Comparison of ENCODE assay signal across 30 cellular contexts in the genomic region with DNA sequence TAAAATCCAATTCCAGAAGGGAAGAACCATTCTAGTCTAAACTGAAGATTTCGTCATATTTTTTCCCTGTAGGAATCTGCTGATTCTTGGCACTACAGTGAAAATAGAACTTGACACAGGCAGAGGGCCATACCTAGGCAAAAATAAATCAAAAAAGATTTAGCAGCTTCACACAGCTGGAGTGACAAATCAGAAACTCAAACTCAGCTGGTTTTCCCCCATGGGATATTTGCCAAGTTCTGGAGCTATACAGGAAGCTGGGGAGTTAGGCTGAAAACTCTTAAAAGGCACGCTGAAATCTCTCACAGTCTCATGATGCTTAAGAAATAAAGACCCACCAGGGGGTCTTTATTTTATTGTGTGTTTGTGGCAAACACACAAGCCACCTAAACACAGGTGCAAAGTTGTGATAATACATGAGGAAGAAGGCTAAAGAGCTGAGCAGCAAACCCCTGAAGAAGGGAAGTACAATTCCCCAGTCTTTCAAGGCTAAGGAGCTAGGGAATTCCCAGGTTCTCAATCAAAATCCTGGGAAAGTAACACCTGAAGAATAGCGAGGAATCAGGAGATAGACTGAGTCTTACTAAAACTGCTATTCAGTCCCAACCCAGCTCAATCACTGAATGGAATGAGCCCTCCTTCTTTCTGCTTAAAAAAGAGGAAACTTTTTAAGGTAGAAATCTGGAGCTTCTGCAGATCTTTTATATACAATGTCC. TPM values are rescaled to one million over a fixed set of nuclear protein-coding genes. Genes with fewer than 3 reads are reported as not detected.
DNase-seq lines count a peak whose midpoint lies in the region; ATAC-seq, FAIRE-seq and TF ChIP-seq lines count a peak whose summit lies in the region.
"Had no signal": no experiment of that assay in that cellular context is flagged by ENCODE, and none has a peak within 500 bp of the region (broad histone marks: within the 10 kb centered on the region; RNA-seq: fewer than 3 reads in every experiment).

No MANE protein-coding gene starts in this region.

- FAIRE-seq in pancreas (lab: Jason Lieb, UNC), result no peak

- TF ChIP-seq CTCF in GM23338 (conservative IDR thresholded peaks at IDR 0.05; ENCODE audit: low read depth in 2 of 2) (no peak), fibroblast of mammary gland (conservative IDR thresholded peaks at IDR 0.05; ENCODE audit: control insufficient read depth, insufficient read depth, low read depth, low read length) (no peak), pancreas (IDR thresholded peaks at IDR 0.05) (no peak), Peyer's patch (IDR thresholded peaks at IDR 0.05) (no peak)

- H3K9me3 ChIP-seq in pancreas (no peaks in the 10 kb centered on the region), Peyer's patch (no peaks in the 10 kb centered on the region)
- H3K9me3 ChIP-seq: BE2C, esophagus squamous epithelium, heart left ventricle, mucosa of descending colon, spleen, upper lobe of right lung had no signal

- H3K27me3 Mint-ChIP-seq in GM23338 (ENCODE audit: insufficient read depth, low read depth, poor library complexity), result no peaks in the 10 kb centered on the region
- H3K27me3 Mint-ChIP-seq: activated CD4-positive, alpha-beta memory T cell treated with anti-CD3 and anti-CD28 coated beads for 36 hours; central memory CD8-positive, alpha-beta T cell had no signal

- 0 out of 2 replicates have a peak overlapping the region, but pooled peaks have one; percentile 40 for H3K27ac Mint-ChIP-seq in GM23338
- H3K27ac Mint-ChIP-seq: activated CD4-positive, alpha-beta memory T cell treated with anti-CD3 and anti-CD28 coated beads for 36 hours; immature natural killer cell had no signal

- H3K36me3 ChIP-seq in GM23338 (ENCODE audit: insufficient read depth) (no peaks in the 10 kb centered on the region), pancreas (no peaks in the 10 kb centered on the region), Peyer's patch (no peaks in the 10 kb centered on the region)
- H3K36me3 ChIP-seq: BE2C, esophagus squamous epithelium, heart left ventricle, spleen, upper lobe of right lung had no signal

- WGBS in pancreas, 2 donors, result 14 to 23% methylated on average over 3 of the region's 3 CpGs

- no peaks in the 10 kb centered on the region for H3K79me2 ChIP-seq in GM23338 (replicated peaks; ENCODE audit: insufficient read depth)

- intact Hi-C loops in pancreas (cut with DNase I), result no loop called here

- H3K27ac ChIP-seq in GM23338 (ENCODE audit: low read depth), result peak overlapping the region; percentile 72
- H3K27ac ChIP-seq in pancreas, result no peak overlapping the region
- no peak overlapping the region for H3K27ac ChIP-seq in Peyer's patch
- H3K27ac ChIP-seq: esophagus squamous epithelium, heart left ventricle, spleen, upper lobe of right lung had no signal

- H3K4me3 ChIP-seq in GM23338, result no peak overlapping the region
- H3K4me3 ChIP-seq in fibroblast of mammary gland (ENCODE audit: control insufficient read depth, low read depth, low read length), result no peak overlapping the region
- H3K4me3 ChIP-seq in pancreas, result no peak overlapping the region
- H3K4me3 ChIP-seq in Peyer's patch, result no peak overlapping the region
- H3K4me3 ChIP-seq: esophagus squamous epithelium, heart left ventricle, mucosa of descending colon, spleen, upper lobe of right lung had no signal

- H3K4me2 ChIP-seq in GM23338, result 0 out of 2 replicates have a peak overlapping the region, but pooled peaks have one; percentile 31

- H3K9me3 Mint-ChIP-seq in GM23338, result peaks cover 3% of the 10 kb centered on the region; the same call in 1 of the 3 replicates
- H3K9me3 Mint-ChIP-seq: activated CD4-positive, alpha-beta memory T cell treated with anti-CD3 and anti-CD28 coated beads for 36 hours; central memory CD8-positive, alpha-beta T cell; immature natural killer cell had no signal

- H3K27me3 ChIP-seq in GM23338 (ENCODE audit: insufficient read depth) (no peaks in the 10 kb centered on the region), pancreas (peaks cover 0 to 7% (median 1%) of the 10 kb centered on the region in 4 donors), Peyer's patch (no peaks in the 10 kb centered on the region)
- H3K27me3 ChIP-seq: BE2C, esophagus squamous epithelium, heart left ventricle, spleen, upper lobe of right lung had no signal

- ATAC-seq in GM23338 (no peak), pancreas (peak; percentile 31 to 72 (median 54))
- ATAC-seq: heart left ventricle, mucosa of descending colon, Panc1, upper lobe of right lung had no signal

- no peaks in the 10 kb centered on the region for H3F3A ChIP-seq in GM23338 (replicated peaks; ENCODE audit: low read depth)

- H3K4me1 ChIP-seq in GM23338 (ENCODE audit: insufficient read depth), result peaks cover 17% of the 10 kb centered on the region
- peaks cover 0 to 3% (median 0%) of the 10 kb centered on the region in 3 donors for H3K4me1 ChIP-seq in pancreas
- no peaks in the 10 kb centered on the region for H3K4me1 ChIP-seq in Peyer's patch
- H3K4me1 ChIP-seq: BE2C, esophagus squamous epithelium, heart left ventricle, spleen, upper lobe of right lung had no signal

- no peak overlapping the region for H2AFZ ChIP-seq in GM23338

- peaks cover 9% of the 10 kb centered on the region for H3K4me1 Mint-ChIP-seq in GM23338
- H3K4me1 Mint-ChIP-seq: central memory CD8-positive, alpha-beta T cell had no signal

- DNase-seq in GM23338 (ENCODE audit: low spot score) (peak; percentile 45), RPMI8226 (peak; percentile 47), fibroblast of mammary gland (ENCODE audit: low read depth) (peak; percentile 12), pancreas (peak in 3 of 6 donors; percentile 2 to 17 (median 15)), Peyer's patch (no peak)
- DNase-seq in activated naive CD4-positive, alpha-beta T cell (lab: John Stamatoyannopoulos, UW), result no peak
- no peak for DNase-seq in stimulated activated naive CD4-positive, alpha-beta T cell treated with Interleukin-2 at 50 U/mL for 16 hours (lab: John Stamatoyannopoulos, UW)
- DNase-seq: activated CD4-positive, alpha-beta memory T cell treated with anti-CD3 and anti-CD28 coated beads for 36 hours; activated CD4-positive, CD25-positive, alpha-beta regulatory T cell; activated gamma-delta T cell treated with Interleukin-2 at 50 U/mL for 16 hours; activated T-cell treated with anti-CD3 and anti-CD28 coated beads for 4 hours; BE2C; DND-41; effector CD8-positive, alpha-beta T cell; esophagus squamous epithelium; heart left ventricle; immature natural killer cell; mucosa of descending colon; NCI-H1436 treated with DMSO at 0.1 percent for 48 hours; NCI-H345; NK-92 treated with Interleukin-12 subunit alpha and Interleukin-12 subunit beta, amount 100 ng/mL, for 24 hours; spleen; upper lobe of right lung had no signal

- H4K20me1 ChIP-seq in GM23338 (replicated peaks; ENCODE audit: insufficient read depth), result no peaks in the 10 kb centered on the region

- no peak overlapping the region for H3K4me3 Mint-ChIP-seq in GM23338
- H3K4me3 Mint-ChIP-seq: activated CD4-positive, alpha-beta memory T cell treated with anti-CD3 and anti-CD28 coated beads for 36 hours; central memory CD8-positive, alpha-beta T cell; immature natural killer cell had no signal

- peaks cover 29% of the 10 kb centered on the region for H3K36me3 Mint-ChIP-seq in GM23338 (ENCODE audit: low read depth)
- H3K36me3 Mint-ChIP-seq: immature natural killer cell had no signal

- no peaks in the 10 kb centered on the region for H3K9me2 ChIP-seq in GM23338 (ENCODE audit: insufficient read depth)

- TF ChIP-seq POLR2A in Peyer's patch (IDR thresholded peaks at IDR 0.05), result no peak

TF ChIP-seq in GM23338, 12 proteins besides CTCF, POLR2A, EP300 and RAD21 (continues in another document):
- TF ChIP-seq JUNB (IDR thresholded peaks at IDR 0.05; ENCODE audit: unreplicated experiment) (no peak), EZH2phosphoT487 (IDR thresholded peaks at IDR 0.05; ENCODE audit: unreplicated experiment) (no peak), STAT1 (IDR thresholded peaks at IDR 0.05; ENCODE audit: unreplicated experiment) (no peak), NANOG (IDR thresholded peaks at IDR 0.05; ENCODE audit: borderline replicate concordance) (no peak), ZNF114 (CRISPR knock-in tag; IDR thresholded peaks at IDR 0.05) (no peak), POLR2AphosphoS5 (IDR thresholded peaks at IDR 0.05; ENCODE audit: low read depth) (no peak), ZNF331 (CRISPR knock-in tag; IDR thresholded peaks at IDR 0.05; ENCODE audit: low read depth) (no peak)
- TF ChIP-seq, protein P1, sequence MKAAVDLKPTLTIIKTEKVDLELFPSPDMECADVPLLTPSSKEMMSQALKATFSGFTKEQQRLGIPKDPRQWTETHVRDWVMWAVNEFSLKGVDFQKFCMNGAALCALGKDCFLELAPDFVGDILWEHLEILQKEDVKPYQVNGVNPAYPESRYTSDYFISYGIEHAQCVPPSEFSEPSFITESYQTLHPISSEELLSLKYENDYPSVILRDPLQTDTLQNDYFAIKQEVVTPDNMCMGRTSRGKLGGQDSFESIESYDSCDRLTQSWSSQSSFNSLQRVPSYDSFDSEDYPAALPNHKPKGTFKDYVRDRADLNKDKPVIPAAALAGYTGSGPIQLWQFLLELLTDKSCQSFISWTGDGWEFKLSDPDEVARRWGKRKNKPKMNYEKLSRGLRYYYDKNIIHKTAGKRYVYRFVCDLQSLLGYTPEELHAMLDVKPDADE (IDR thresholded peaks at IDR 0.05), result no peak

RNA-seq across cellular contexts. Expression of gene BEND2, which starts 32.1 kb away (rescaled TPM):
- total RNA-seq in GM23338 (2014; rRNA removed; shearing (Covaris generic)), result not detected in 2 replicates
- polyA plus RNA-seq in GM23338 (2016; fragmentation: Nextera tagmentation; extraction: Ambion mirVana) (not detected in 2 replicates), pancreas (not detected)
- total RNA-seq in pancreas (not detected), Peyer's patch (not detected)
- total RNA-seq: activated CD4-positive, alpha-beta memory T cell treated with anti-CD3 and anti-CD28 coated beads for 36 hours; esophagus squamous epithelium; MCF 10A; mucosa of descending colon; pulmonary artery endothelial cell; SK-MEL-5; subcutaneous adipose tissue; upper lobe of right lung had no signal
- polyA plus RNA-seq: liver had no signal

Comparison
In these comparisons a context has a peak if more than half of its experiments do, and no peak if none do; other contexts are left out.
1. DNase-seq: peak in GM23338 (single experiment), RPMI8226 (single experiment) and fibroblast of mammary gland (single experiment); none in Peyer's patch (0 of 3), activated naive CD4-positive, alpha-beta T cell (0 of 4) and stimulated activated naive CD4-positive, alpha-beta T cell treated with Interleukin-2 at 50 U/mL for 16 hours (single experiment).